In the genomic region with DNA sequence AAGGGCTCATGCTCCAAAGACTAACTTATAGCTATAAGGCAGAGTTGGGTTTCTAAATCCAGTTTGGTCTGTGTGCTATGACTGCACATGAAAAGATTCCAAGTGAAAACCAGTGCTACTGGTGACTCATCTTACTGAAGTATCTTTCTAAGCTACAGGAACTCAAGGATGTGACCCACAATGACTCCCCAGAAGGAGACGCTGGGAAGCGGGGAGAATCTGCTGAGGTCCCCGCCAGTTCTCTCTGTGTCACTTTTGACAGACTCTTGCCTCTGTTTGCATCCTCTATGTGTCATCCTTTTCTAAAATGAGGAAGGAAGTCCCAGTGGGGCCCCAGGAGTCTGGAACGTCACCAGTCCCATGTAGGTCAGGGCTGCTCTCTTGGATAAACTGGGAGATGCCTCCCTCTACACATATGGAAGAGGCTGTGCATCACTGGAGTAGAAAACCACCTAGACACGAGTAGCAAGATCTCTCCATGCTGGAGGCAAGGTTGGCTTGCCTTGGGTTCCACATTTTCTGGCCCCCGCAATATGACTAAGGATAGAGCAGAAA, we compare ENCODE assay signal across 25 cellular contexts. TPM values are rescaled to one million over a fixed set of nuclear protein-coding genes. Genes with fewer than 3 reads are reported as not detected.
DNase-seq lines count a peak whose midpoint lies in the region; ATAC-seq, FAIRE-seq and TF ChIP-seq lines count a peak whose summit lies in the region.
"Had no signal": no experiment of that assay in that cellular context is flagged by ENCODE, and none has a peak within 500 bp of the region (broad histone marks: within the 10 kb centered on the region; RNA-seq: fewer than 3 reads in every experiment).

No MANE protein-coding gene starts in this region.

- H3K27ac ChIP-seq in mesodermal cell (ENCODE audit: low read depth, low read length, severe bottlenecking) = peak overlapping the region; percentile 47
- no peak overlapping the region for H3K27ac ChIP-seq in left lung
- H3K27ac ChIP-seq: colonic mucosa had no signal

- no peaks in the 10 kb centered on the region for H3K9me3 ChIP-seq in mesodermal cell (ENCODE audit: control insufficient read depth, low read length)
- no peaks in the 10 kb centered on the region for H3K9me3 ChIP-seq in left lung
- H3K9me3 ChIP-seq: colonic mucosa had no signal

- H3K27me3 ChIP-seq in bronchial epithelial cell (ENCODE audit: control insufficient read depth, insufficient read depth, low read length) (no peaks in the 10 kb centered on the region), left lung (peaks cover 0 to 5% of the 10 kb centered on the region in 2 donors)
- H3K27me3 ChIP-seq: colonic mucosa had no signal

- no peak overlapping the region for H3K4me3 Mint-ChIP-seq in endothelial cell (ENCODE audit: unreplicated experiment)
- H3K4me3 Mint-ChIP-seq: activated B cell treated with CpG ODN at 0.5 μM for 24 hours; activated CD8-positive, alpha-beta T cell treated with anti-CD3 and anti-CD28 coated beads for 36 hours; T-helper 17 cell had no signal

- 85 to 97% methylated on average over 4 to 5 of the region's 6 CpGs for WGBS in mesodermal cell (ENCODE audit: insufficient coverage in 2 of 2), 2 experiments

- intact Hi-C loops in left lung (cut with DNase I) = no loop called here

- no peak for FAIRE-seq in bronchial epithelial cell (lab: Jason Lieb, UNC)
- FAIRE-seq: endothelial cell of umbilical vein, G401.6, GM12891 had no signal

- H3K27me3 Mint-ChIP-seq in endothelial cell (ENCODE audit: unreplicated experiment) = no peaks in the 10 kb centered on the region

- H3K36me3 ChIP-seq in bronchial epithelial cell (ENCODE audit: control insufficient read depth, insufficient read depth, low read length) = no peaks in the 10 kb centered on the region
- H3K36me3 ChIP-seq in mesodermal cell (ENCODE audit: control insufficient read depth, insufficient read depth, low read length) = no peaks in the 10 kb centered on the region
- H3K36me3 ChIP-seq in left lung = no peaks in the 10 kb centered on the region
- H3K36me3 ChIP-seq: colonic mucosa had no signal

- ATAC-seq in HG03378 (IDR thresholded peaks at IDR 0.05; ENCODE audit: unreplicated experiment) (no peak), left lung (no peak), GM19328 (IDR thresholded peaks at IDR 0.05; ENCODE audit: unreplicated experiment) (no peak)
- ATAC-seq: activated CD8-positive, alpha-beta T cell treated with anti-CD3 and anti-CD28 coated beads for 36 hours; activated naive CD4-positive, alpha-beta T cell treated with anti-CD3 and anti-CD28 coated beads, Interleukin-2, amount 50 U/mL, for 72 hours; T-helper 17 cell had no signal

- peaks cover 30% of the 10 kb centered on the region for H3K4me1 ChIP-seq in mesodermal cell (ENCODE audit: control insufficient read depth, insufficient read depth, low read length, poor library complexity, severe bottlenecking)
- H3K4me1 ChIP-seq in left lung = no peaks in the 10 kb centered on the region
- H3K4me1 ChIP-seq: colonic mucosa had no signal

- DNase-seq in Daoy (ENCODE audit: low read depth) (peak; percentile 68), M059J (ENCODE audit: low read depth) (peak; percentile 64), bronchial epithelial cell (ENCODE audit: low read depth) (peak; percentile 47), endothelial cell (ENCODE audit: low spot score) (no peak), left lung (no peak)
- DNase-seq: activated B cell treated with CpG ODN at 0.5 μM for 24 hours; activated CD8-positive, alpha-beta T cell treated with anti-CD3 and anti-CD28 coated beads for 36 hours; activated T-cell treated with anti-CD3 and anti-CD28 coated beads, Interleukin-2, amount 50 U/mL, for 48 hours; colonic mucosa; NCI-H2029 treated with DMSO at 0.1 percent for 48 hours; NCI-H446 treated with DMSO at 0.1 percent for 48 hours; SHP77 treated with DMSO at 0.1 percent for 48 hours; stimulated activated CD4-positive, alpha-beta T cell treated with anti-CD3 and anti-CD28 coated beads, Interleukin-4, amount 100 ng/mL, for 1 hour; T-helper 17 cell had no signal

- H3K4me3 ChIP-seq in bronchial epithelial cell (ENCODE audit: low read depth, low read length) (no peak overlapping the region), mesodermal cell (ENCODE audit: extremely low read depth, insufficient read depth, low read length, poor library complexity, severe bottlenecking) (no peak overlapping the region), left lung (no peak overlapping the region)
- H3K4me3 ChIP-seq: colonic mucosa had no signal

- H3K36me3 Mint-ChIP-seq in endothelial cell (ENCODE audit: low read depth, unreplicated experiment) = no peaks in the 10 kb centered on the region
- H3K36me3 Mint-ChIP-seq: activated naive CD4-positive, alpha-beta T cell treated with anti-CD3 and anti-CD28 coated beads, Interleukin-2, amount 50 U/mL, for 72 hours had no signal

- TF ChIP-seq CTCF in bronchial epithelial cell (IDR thresholded peaks at IDR 0.05; ENCODE audit: insufficient read depth, low read length, severe bottlenecking) (no peak), endothelial cell (IDR thresholded peaks at IDR 0.05; ENCODE audit: unreplicated experiment) (no peak), left lung (IDR thresholded peaks at IDR 0.05) (no peak)

- no peak overlapping the region for H3K27ac Mint-ChIP-seq in endothelial cell (ENCODE audit: unreplicated experiment)
- H3K27ac Mint-ChIP-seq: activated B cell treated with CpG ODN at 0.5 μM for 24 hours; activated CD8-positive, alpha-beta T cell treated with anti-CD3 and anti-CD28 coated beads for 36 hours; T-helper 17 cell had no signal

- H3K4me1 Mint-ChIP-seq in endothelial cell (ENCODE audit: unreplicated experiment) = no peaks in the 10 kb centered on the region
- H3K4me1 Mint-ChIP-seq: activated B cell treated with CpG ODN at 0.5 μM for 24 hours, T-helper 17 cell had no signal

- H3K9me3 Mint-ChIP-seq in endothelial cell (ENCODE audit: unreplicated experiment) = no peaks in the 10 kb centered on the region
- H3K9me3 Mint-ChIP-seq: activated B cell treated with CpG ODN at 0.5 μM for 24 hours; activated CD8-positive, alpha-beta T cell treated with anti-CD3 and anti-CD28 coated beads for 36 hours had no signal

RNA-seq across cellular contexts. Expression of gene GPR26, which starts 28.8 kb away (rescaled TPM):
- total RNA-seq in Daoy (2014; rRNA removed; shearing (Covaris generic)) = 0.11 TPM in 1 of 2 replicates, not detected in the other
- total RNA-seq in M059J (2014; rRNA removed; shearing (Covaris generic)) = not detected in 2 replicates
- total RNA-seq in bronchial epithelial cell (not detected in 2 replicates), endothelial cell (ENCODE audit: unreplicated experiment) (0.05 TPM), left lung (not detected)
- polyA plus RNA-seq in mesodermal cell (2013, experiment 1 of 2) = not detected
- not detected for polyA plus RNA-seq in mesodermal cell (2013, experiment 2 of 2)
- total RNA-seq: activated B cell treated with CpG ODN at 0.5 μM for 24 hours; activated CD8-positive, alpha-beta T cell treated with anti-CD3 and anti-CD28 coated beads for 36 hours; activated naive CD4-positive, alpha-beta T cell treated with anti-CD3 and anti-CD28 coated beads, Interleukin-2, amount 50 U/mL, for 72 hours; colonic mucosa; endothelial cell of umbilical vein; glomerular endothelial cell; liver; omental fat pad; skeletal muscle tissue; T-helper 17 cell had no signal
- polyA plus RNA-seq: endothelial cell of umbilical vein, liver had no signal

Comparison
In these comparisons a context has a peak if more than half of its experiments do, and no peak if none do; other contexts are left out.
1. DNase-seq: peak in Daoy (single experiment), M059J (single experiment) and bronchial epithelial cell (single experiment); none in endothelial cell (single experiment) and left lung (0 of 2).